ENCODE assay signal across 18 cellular contexts in the genomic region with DNA sequence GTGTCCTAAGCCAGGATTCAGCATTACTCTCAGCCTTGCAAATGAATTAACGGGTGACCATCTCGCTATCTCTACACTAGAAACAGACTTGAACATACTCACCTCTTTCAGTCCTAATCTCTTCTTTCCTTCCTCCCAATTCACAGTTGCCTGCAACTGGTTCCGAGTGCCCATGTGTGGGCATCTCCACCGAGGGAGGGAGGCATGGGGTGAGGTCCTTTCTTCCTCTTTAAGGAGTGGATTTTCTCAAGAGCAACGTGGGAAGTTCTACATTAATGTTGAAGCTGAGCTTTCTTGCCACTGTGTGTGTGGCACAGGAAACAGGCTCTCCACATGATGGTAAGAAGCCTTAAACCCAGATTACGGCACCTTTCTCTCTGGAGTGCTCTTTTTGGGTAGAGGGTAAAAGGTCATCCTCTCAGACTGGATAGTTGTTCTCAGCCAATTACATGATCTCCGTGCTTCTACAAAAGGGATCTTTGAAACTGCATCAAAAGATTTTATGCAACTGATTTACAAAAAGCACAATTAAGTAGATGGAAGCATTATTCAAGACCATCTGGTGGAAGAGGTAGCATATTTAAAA.
DNase-seq lines count a peak whose midpoint lies in the region; ATAC-seq, FAIRE-seq and TF ChIP-seq lines count a peak whose summit lies in the region.
"Had no signal": no experiment of that assay in that cellular context is flagged by ENCODE, and none has a peak within 500 bp of the region (broad histone marks: within the 10 kb centered on the region; RNA-seq: fewer than 3 reads in every experiment).

No MANE protein-coding gene starts in this region.

- no peak overlapping the region for H3K4me3 ChIP-seq in NB4 (ENCODE audit: low read depth, low read length)
- H3K4me3 ChIP-seq in GM12878, result no peak overlapping the region
- H3K4me3 ChIP-seq: A549 had no signal

- H3K4me1 Mint-ChIP-seq in activated CD4-positive, alpha-beta T cell treated with anti-CD3 and anti-CD28 coated beads, Interleukin-2, amount 10 ng/mL, durations not matched to agents 24 days and 14 days, result no peaks in the 10 kb centered on the region
- no peaks in the 10 kb centered on the region for H3K4me1 Mint-ChIP-seq in activated CD4-positive, alpha-beta T cell treated with anti-CD3 and anti-CD28 coated beads for 36 hours
- H3K4me1 Mint-ChIP-seq: H9 had no signal

- no peak overlapping the region for H3K27ac Mint-ChIP-seq in activated CD4-positive, alpha-beta T cell treated with anti-CD3 and anti-CD28 coated beads, Interleukin-2, amount 10 ng/mL, durations not matched to agents 24 days and 14 days
- no peak overlapping the region for H3K27ac Mint-ChIP-seq in activated CD4-positive, alpha-beta T cell treated with anti-CD3 and anti-CD28 coated beads for 36 hours
- H3K27ac Mint-ChIP-seq: CD4-positive, alpha-beta T cell; H9 had no signal

- no peaks in the 10 kb centered on the region for H3K36me3 Mint-ChIP-seq in activated CD4-positive, alpha-beta T cell treated with anti-CD3 and anti-CD28 coated beads, Interleukin-2, amount 10 ng/mL, durations not matched to agents 24 days and 14 days (ENCODE audit: low read depth)
- no peaks in the 10 kb centered on the region for H3K36me3 Mint-ChIP-seq in activated CD4-positive, alpha-beta T cell treated with anti-CD3 and anti-CD28 coated beads for 36 hours (ENCODE audit: low read depth)

- H3K4me2 ChIP-seq in GM12878 (ENCODE audit: control insufficient read depth, insufficient read depth), result no peak overlapping the region
- H3K4me2 ChIP-seq: A549 had no signal

- peaks cover 4% of the 10 kb centered on the region for H3K9me3 Mint-ChIP-seq in activated CD4-positive, alpha-beta T cell treated with anti-CD3 and anti-CD28 coated beads, Interleukin-2, amount 10 ng/mL, durations not matched to agents 24 days and 14 days
- H3K9me3 Mint-ChIP-seq in activated CD4-positive, alpha-beta T cell treated with anti-CD3 and anti-CD28 coated beads for 36 hours (ENCODE audit: low read depth), result no peaks in the 10 kb centered on the region
- H3K9me3 Mint-ChIP-seq: CD4-positive, alpha-beta T cell; H9 had no signal

- H3K27me3 ChIP-seq in GM12878 (replicated peaks in 1 of 2; ENCODE audit: control insufficient read depth in 2 of 2, insufficient read depth in 2 of 2, low read length in 1 of 2), result no peaks in the 10 kb centered on the region

- H3K36me3 ChIP-seq in GM12878 (ENCODE audit: control insufficient read depth in 2 of 2, insufficient read depth in 2 of 2, low read length in 1 of 2), result no peaks in the 10 kb centered on the region

- no peak for FAIRE-seq in GM12878 (lab: Jason Lieb, UNC)
- FAIRE-seq: A549, D721Med, G401.6, GM12892, H1 had no signal

- H3K79me2 ChIP-seq in GM12878 (ENCODE audit: control insufficient read depth, insufficient read depth, low read length), result no peaks in the 10 kb centered on the region

- H3K9ac ChIP-seq in GM12878 (ENCODE audit: control insufficient read depth, insufficient read depth, low read length), result no peak overlapping the region

- BruUV-seq in GM12878 (replicated peaks; lab: Mats Ljungman, UMichigan), result no TSS peak

- POLR2A ChIA-PET in activated CD4-positive, alpha-beta T cell treated with anti-CD3 and anti-CD28 coated beads for 36 hours (lab: Charles Lee), result no interaction called here
- POLR2A ChIA-PET in GM12878 (lab: Charles Lee), result interaction anchor here (1.2 to 2.4 kb wide), 3 partner anchors 9 to 16 kb away, joined by 4 to 8 read pairs (median 4); no protein-coding TSS in a partner anchor

- TF ChIP-seq CTCF in NB4 (IDR thresholded peaks at IDR 0.05; ENCODE audit: low read depth, low read length), result no peak
- no peak for TF ChIP-seq CTCF in GM12878 (IDR thresholded peaks at IDR 0.05 in 2 of 3, conservative IDR thresholded peaks at IDR 0.05 in 1 of 3; ENCODE audit: control insufficient read depth in 2 of 3, extremely low read depth in 1 of 3, insufficient read depth in 1 of 3, low read depth in 3 of 3, low read length in 3 of 3)

- SMC1A ChIA-PET in GM12878 (lab: Charles Lee; ENCODE audit: uncharacterized antibody, unreplicated experiment), result interaction anchor here (0.7 to 2.3 kb wide), 16 partner anchors 9 to 403 kb away, joined by 3 to 14 read pairs (median 3); no protein-coding TSS in a partner anchor

- H3K27me3 Mint-ChIP-seq in activated CD4-positive, alpha-beta T cell treated with anti-CD3 and anti-CD28 coated beads, Interleukin-2, amount 10 ng/mL, durations not matched to agents 24 days and 14 days, result peaks cover 56% of the 10 kb centered on the region
- peaks cover 35% of the 10 kb centered on the region for H3K27me3 Mint-ChIP-seq in activated CD4-positive, alpha-beta T cell treated with anti-CD3 and anti-CD28 coated beads for 36 hours

- RAD21 ChIA-PET in GM12878 (lab: Charles Lee; ENCODE audit: unreplicated experiment), result interaction anchor here (0.7 to 1.9 kb wide), 11 partner anchors 9 to 278 kb away, joined by 3 to 9 read pairs (median 4); no protein-coding TSS in a partner anchor

- no peak overlapping the region for H3K4me3 Mint-ChIP-seq in activated CD4-positive, alpha-beta T cell treated with anti-CD3 and anti-CD28 coated beads, Interleukin-2, amount 10 ng/mL, durations not matched to agents 24 days and 14 days
- H3K4me3 Mint-ChIP-seq in activated CD4-positive, alpha-beta T cell treated with anti-CD3 and anti-CD28 coated beads for 36 hours, result no peak overlapping the region
- H3K4me3 Mint-ChIP-seq: CD4-positive, alpha-beta T cell; H9 had no signal

- no peak for TF ChIP-seq EP300 in GM12878 (IDR thresholded peaks at IDR 0.05; ENCODE audit: borderline replicate concordance in 1 of 2, control insufficient read depth in 1 of 2, low read depth in 2 of 2, low read length in 2 of 2)

- peaks cover 7% of the 10 kb centered on the region; the same call in 2 of the 3 replicates for H3K9me3 ChIP-seq in GM12878 (replicated peaks; ENCODE audit: control insufficient read depth, insufficient read depth, low read length)
- H3K9me3 ChIP-seq: A549, Caco-2 had no signal

- no peaks in the 10 kb centered on the region for H4K20me1 ChIP-seq in GM12878 (ENCODE audit: control insufficient read depth, insufficient read depth)

- CTCF ChIA-PET in activated CD4-positive, alpha-beta T cell treated with anti-CD3 and anti-CD28 coated beads for 36 hours (lab: Charles Lee), result no interaction called here
- CTCF ChIA-PET in GM12878 (lab: Yijun Ruan, JAX), result interaction anchor here (0.8 kb wide), 1 partner anchor 14 kb away, joined by 5 read pairs; no protein-coding TSS in a partner anchor

- no peak for ATAC-seq in activated CD4-positive, alpha-beta T cell treated with anti-CD3 and anti-CD28 coated beads for 36 hours
- no peak for ATAC-seq in GM12878
- ATAC-seq: A549 had no signal

- 63% methylated on average over 7 of the region's 7 CpGs for WGBS in GM12878 (ENCODE audit: insufficient coverage, insufficient replicate concordance, low lambda C conversion rate, missing lambda C conversion rate)

- no peak for TF ChIP-seq POLR2A in NB4 (IDR thresholded peaks at IDR 0.05; ENCODE audit: extremely low read depth, insufficient read length)
- TF ChIP-seq POLR2A in GM12878 (IDR thresholded peaks at IDR 0.05; ENCODE audit: low read depth, low read length), result no peak

- no peak for TF ChIP-seq RAD21 in GM12878 (IDR thresholded peaks at IDR 0.05; ENCODE audit: insufficient read depth, low read depth, low read length)

- in situ Hi-C loops in GM12878 (cut with MboI), result no loop called here

- peak overlapping the region; percentile 69; the same call in 1 of the 2 replicates for H3K27ac ChIP-seq in GM12878 (ENCODE audit: control insufficient read depth, insufficient read depth)
- H3K27ac ChIP-seq: 22Rv1, A549 had no signal

- H2AFZ ChIP-seq in GM12878 (ENCODE audit: control insufficient read depth, low read depth, low read length), result no peak overlapping the region

- intact Hi-C loops in activated CD4-positive, alpha-beta T cell treated with anti-CD3 and anti-CD28 coated beads, Interleukin-2, amount 10 ng/mL, durations not matched to agents 24 days and 14 days (cut with micrococcal nuclease), result no loop called here
- intact Hi-C loops in activated CD4-positive, alpha-beta T cell treated with anti-CD3 and anti-CD28 coated beads for 36 hours (cut with DNase I, micrococcal nuclease), result no loop called here
- intact Hi-C loops in GM12878 (cut with micrococcal nuclease; ENCODE audit: unreplicated experiment), result loop anchor here (2.0 to 5.0 kb wide), 5 partner anchors 53 to 304 kb away; no protein-coding TSS in a partner anchor

- peak; percentile 34 for DNase-seq in activated CD4-positive, alpha-beta T cell treated with anti-CD3 and anti-CD28 coated beads, Interleukin-2, amount 10 ng/mL, durations not matched to agents 24 days and 14 days
- no peak for DNase-seq in activated CD4-positive, alpha-beta T cell treated with anti-CD3 and anti-CD28 coated beads for 36 hours
- peak; percentile 53 for DNase-seq in NB4 (ENCODE audit: low read depth)
- DNase-seq in GM12878 (ENCODE audit: low read depth, low spot score), result no peak
- no peak for DNase-seq in KG1 (lab: John Stamatoyannopoulos, UW)
- no peak for DNase-seq in HK-2 (ENCODE audit: unreplicated experiment)
- DNase-seq in kidney glomerular epithelial cell (lab: John Stamatoyannopoulos, UW), result no peak
- DNase-seq in NCI-H1105 (lab: John Stamatoyannopoulos, UW), result no peak
- DNase-seq: C1 segment of cervical spinal cord; Caco-2; CD4-positive, alpha-beta T cell; H9 had no signal

- H3K4me1 ChIP-seq in GM12878 (ENCODE audit: control insufficient read depth, insufficient read depth, low read length), result peaks cover 32% of the 10 kb centered on the region
- H3K4me1 ChIP-seq: A549 had no signal

TF ChIP-seq in GM12878, 131 proteins besides CTCF, POLR2A, EP300 and RAD21 (continues in another document):
- TF ChIP-seq DPF2 (IDR thresholded peaks at IDR 0.05), result no peak
- no peak for TF ChIP-seq HDAC6 (IDR thresholded peaks at IDR 0.05; ENCODE audit: unreplicated experiment)
- no peak for TF ChIP-seq ZNF207 (IDR thresholded peaks at IDR 0.05; ENCODE audit: borderline replicate concordance)
- no peak for TF ChIP-seq CBX3 (IDR thresholded peaks at IDR 0.05; ENCODE audit: borderline replicate concordance, low read depth)
- TF ChIP-seq, protein P1, sequence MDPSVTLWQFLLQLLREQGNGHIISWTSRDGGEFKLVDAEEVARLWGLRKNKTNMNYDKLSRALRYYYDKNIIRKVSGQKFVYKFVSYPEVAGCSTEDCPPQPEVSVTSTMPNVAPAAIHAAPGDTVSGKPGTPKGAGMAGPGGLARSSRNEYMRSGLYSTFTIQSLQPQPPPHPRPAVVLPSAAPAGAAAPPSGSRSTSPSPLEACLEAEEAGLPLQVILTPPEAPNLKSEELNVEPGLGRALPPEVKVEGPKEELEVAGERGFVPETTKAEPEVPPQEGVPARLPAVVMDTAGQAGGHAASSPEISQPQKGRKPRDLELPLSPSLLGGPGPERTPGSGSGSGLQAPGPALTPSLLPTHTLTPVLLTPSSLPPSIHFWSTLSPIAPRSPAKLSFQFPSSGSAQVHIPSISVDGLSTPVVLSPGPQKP (IDR thresholded peaks at IDR 0.05; ENCODE audit: low read depth, low read length), result no peak

Comparison
In these comparisons a context has a peak if more than half of its experiments do, and no peak if none do; other contexts are left out.
1. DNase-seq: peak in activated CD4-positive, alpha-beta T cell treated with anti-CD3 and anti-CD28 coated beads, Interleukin-2, amount 10 ng/mL, durations not matched to agents 24 days and 14 days (single experiment) and NB4 (single experiment); none in activated CD4-positive, alpha-beta T cell treated with anti-CD3 and anti-CD28 coated beads for 36 hours (single experiment), GM12878 (single experiment), KG1 (single experiment), HK-2 (single experiment), kidney glomerular epithelial cell (single experiment) and NCI-H1105 (single experiment).